Comparison of ENCODE assay signal across 8 cellular contexts in genomic region chr10:84205049-84205852, GRCh38. TPM values are rescaled to one million over a fixed set of nuclear protein-coding genes. Genes with fewer than 3 reads are reported as not detected.
DNase-seq lines count a peak whose midpoint lies in the region; ATAC-seq and TF ChIP-seq lines count a peak whose summit lies in the region.

No MANE protein-coding gene starts in this region.

- H2AFZ ChIP-seq in parathyroid adenoma, result no peak overlapping the region

- H3K4me1 ChIP-seq in foreskin keratinocyte, result no peaks in the 10 kb centered on the region
- no peaks in the 10 kb centered on the region for H3K4me1 ChIP-seq in parathyroid adenoma

- ATAC-seq in GM19397 (IDR thresholded peaks at IDR 0.05; ENCODE audit: unreplicated experiment) (peak; percentile 70), HG03457 (IDR thresholded peaks at IDR 0.05; ENCODE audit: unreplicated experiment) (peak; percentile 73), foreskin keratinocyte (peak; percentile 89)

- TF ChIP-seq CTCF in foreskin keratinocyte (conservative IDR thresholded peaks at IDR 0.05) (peak; percentile 93), parathyroid adenoma (IDR thresholded peaks at IDR 0.05) (peak; percentile 59)

- no peak overlapping the region for H3K4me2 ChIP-seq in parathyroid adenoma (ENCODE audit: low read length)

- H3K27me3 ChIP-seq in foreskin keratinocyte (no peaks in the 10 kb centered on the region), parathyroid adenoma (ENCODE audit: control insufficient read depth, insufficient read depth, low read length) (no peaks in the 10 kb centered on the region)

- no peaks in the 10 kb centered on the region for H3K36me3 ChIP-seq in parathyroid adenoma (ENCODE audit: control insufficient read depth, insufficient read depth, low read length)

- peak; percentile 71 for DNase-seq in D341Med (ENCODE audit: low spot score)
- DNase-seq in OCI-M1 (lab: John Stamatoyannopoulos, UW), result peak; percentile 82
- DNase-seq in activated T-helper 1 cell treated with anti-CD3 and anti-CD28 coated beads, Interleukin-2, amount 50 U/mL, for 16 hours (ENCODE audit: low read depth in 1 of 2, low spot score in 1 of 2), result peak; percentile 24 to 30
- DNase-seq in foreskin keratinocyte, result peak; percentile 32 to 54
- peak; percentile 72 for DNase-seq in ureter (ENCODE audit: low spot score)

- H3K9me3 ChIP-seq in parathyroid adenoma (ENCODE audit: control insufficient read depth, low read length), result no peaks in the 10 kb centered on the region

- H3K9ac ChIP-seq in parathyroid adenoma, result no peak overlapping the region

- no peak overlapping the region for H3K4me3 ChIP-seq in parathyroid adenoma (ENCODE audit: low read depth, low read length)

- H3K27ac ChIP-seq in foreskin keratinocyte, result no peak overlapping the region
- H3K27ac ChIP-seq in parathyroid adenoma, result no peak overlapping the region

- no peaks in the 10 kb centered on the region for H3K79me2 ChIP-seq in parathyroid adenoma

RNA-seq across cellular contexts. Expression of gene CDHR1, which starts 10.9 kb away (rescaled TPM):
- 0.92 and 1.8 TPM in 2 replicates for total RNA-seq in foreskin keratinocyte
- 0.51 and 1.2 TPM in 2 replicates for polyA plus RNA-seq in foreskin keratinocyte
- 1.5 TPM for total RNA-seq in ureter

RNA-seq across cellular contexts. Expression of gene LRIT2, which starts 20.1 kb away (rescaled TPM):
- total RNA-seq in foreskin keratinocyte (not detected in 2 replicates), ureter (not detected)
- polyA plus RNA-seq in foreskin keratinocyte, result not detected in 2 replicates

RNA-seq across cellular contexts. Expression of gene GPR15LG, which starts 31.6 kb away (rescaled TPM):
- total RNA-seq in foreskin keratinocyte, result 0.32 TPM in 1 of 2 replicates, not detected in the other
- polyA plus RNA-seq in foreskin keratinocyte, result not detected in 2 replicates
- total RNA-seq in ureter, result 29.2 TPM

RNA-seq across cellular contexts. Expression of gene LRIT1, which starts 36.1 kb away (rescaled TPM):
- total RNA-seq in foreskin keratinocyte (not detected in 2 replicates), ureter (not detected)
- not detected in 2 replicates for polyA plus RNA-seq in foreskin keratinocyte

RNA-seq across cellular contexts. Expression of gene RGR, which starts 39.6 kb away (rescaled TPM):
- not detected in 2 replicates for total RNA-seq in foreskin keratinocyte
- polyA plus RNA-seq in foreskin keratinocyte, result not detected in 2 replicates
- not detected for total RNA-seq in ureter

Comparison
In these comparisons a context has a peak if more than half of its experiments do, and no peak if none do; other contexts are left out.
1. DNase-seq: peak in every context shown above with its lines; median percentile 82 in OCI-M1; 72 in ureter; 71 in D341Med; 43 in foreskin keratinocyte; 27 in activated T-helper 1 cell treated with anti-CD3 and anti-CD28 coated beads, Interleukin-2, amount 50 U/mL, for 16 hours.
2. RNA of gene GPR15LG, which starts 31.6 kb away (total RNA-seq): 29.2 TPM in ureter (single experiment); 0.32 TPM in foreskin keratinocyte; every median in the first group is over 10 times any median in the second.
3. Peak in every context shown above with its lines, with median percentiles within 50 percentile points of each other: ATAC-seq.